Comparison of ENCODE assay signal across 29 cellular contexts in genomic region chr3:34783881-34784280, GRCh38.
DNase-seq lines count a peak whose midpoint lies in the region; ATAC-seq, FAIRE-seq and TF ChIP-seq lines count a peak whose summit lies in the region.
"Had no signal": no experiment of that assay in that cellular context is flagged by ENCODE, and none has a peak within 500 bp of the region (broad histone marks: within the 10 kb centered on the region; RNA-seq: fewer than 3 reads in every experiment).

No MANE protein-coding gene starts in this region.

- DNase-seq in CD14-positive monocyte (ENCODE audit: low spot score) (no peak), MV-4-11 (lab: John Stamatoyannopoulos, UW) (peak; percentile 19), astrocyte (ENCODE audit: low read depth) (peak; percentile 6), glutamatergic neuron (no peak), NCI-H345 treated with DMSO at 0.1 percent for 48 hours (lab: John Stamatoyannopoulos, UW; ENCODE audit: unreplicated experiment) (no peak)
- no peak for DNase-seq in CD4-positive, alpha-beta memory T cell
- DNase-seq: activated CD4-positive, alpha-beta T cell treated with anti-CD3 and anti-CD28 coated beads, Interleukin-2, amount 50 U/mL, for 1 hour; activated naive CD4-positive, alpha-beta T cell treated with anti-CD3 and anti-CD28 coated beads, Interleukin-2, amount 50 U/mL, for 16 hours; BE2C; caudate nucleus; COR-L47; dermis blood vessel endothelial cell; DMS53; esophagus squamous epithelium; hypothalamus; immature natural killer cell; NCI-H1105 treated with DMSO at 0.1 percent for 48 hours; NCI-H1930; NCI-H524 treated with DMSO at 0.1 percent for 48 hours; NK-92 treated with Interleukin-12 subunit alpha and Interleukin-12 subunit beta, amount 100 ng/mL, for 24 hours; SK-N-SH; spleen; upper lobe of left lung had no signal

- H3K27ac Mint-ChIP-seq in CD14-positive monocyte (peak overlapping the region; percentile 11 to 72 (median 60)), astrocyte (ENCODE audit: unreplicated experiment) (peak overlapping the region; percentile 82), glutamatergic neuron (ENCODE audit: unreplicated experiment) (peak overlapping the region; percentile 59)
- no peak overlapping the region for H3K27ac Mint-ChIP-seq in CD4-positive, alpha-beta memory T cell
- H3K27ac Mint-ChIP-seq: immature natural killer cell, memory B cell had no signal

- H3K36me3 Mint-ChIP-seq in CD14-positive monocyte (no peaks in the 10 kb centered on the region), astrocyte (ENCODE audit: low read depth, unreplicated experiment) (no peaks in the 10 kb centered on the region), glutamatergic neuron (ENCODE audit: unreplicated experiment) (no peaks in the 10 kb centered on the region)
- H3K36me3 Mint-ChIP-seq in CD4-positive, alpha-beta memory T cell = no peaks in the 10 kb centered on the region
- H3K36me3 Mint-ChIP-seq: immature natural killer cell, memory B cell had no signal

- peak overlapping the region in 1 of 2 donors; percentile 62 for H3K4me3 Mint-ChIP-seq in CD14-positive monocyte
- no peak overlapping the region for H3K4me3 Mint-ChIP-seq in astrocyte (ENCODE audit: unreplicated experiment)
- H3K4me3 Mint-ChIP-seq in glutamatergic neuron (ENCODE audit: unreplicated experiment) = no peak overlapping the region
- H3K4me3 Mint-ChIP-seq in CD4-positive, alpha-beta memory T cell = no peak overlapping the region
- H3K4me3 Mint-ChIP-seq: immature natural killer cell, memory B cell had no signal

- ATAC-seq in HG02885 (IDR thresholded peaks at IDR 0.05; ENCODE audit: poor library complexity, unreplicated experiment) = no peak
- no peak for ATAC-seq in HG03378 (IDR thresholded peaks at IDR 0.05; ENCODE audit: unreplicated experiment)
- ATAC-seq: gastroesophageal sphincter had no signal

- H3K9me3 Mint-ChIP-seq in CD14-positive monocyte (peaks cover 0 to 11% (median 6%) of the 10 kb centered on the region in 7 donors), astrocyte (ENCODE audit: unreplicated experiment) (no peaks in the 10 kb centered on the region), glutamatergic neuron (ENCODE audit: unreplicated experiment) (peaks cover 2% of the 10 kb centered on the region)
- peaks cover 0 to 9% (median 2%) of the 10 kb centered on the region in 8 donors for H3K9me3 Mint-ChIP-seq in CD4-positive, alpha-beta memory T cell
- H3K9me3 Mint-ChIP-seq: memory B cell had no signal

- POLR2A ChIA-PET in CD4-positive, alpha-beta memory T cell (lab: Charles Lee; ENCODE audit: partially characterized antibody) = no interaction called here

- H3K27me3 ChIP-seq in astrocyte (ENCODE audit: insufficient read depth, low read length) = no peaks in the 10 kb centered on the region
- no peaks in the 10 kb centered on the region for H3K27me3 ChIP-seq in CD4-positive, alpha-beta memory T cell (ENCODE audit: insufficient read depth, low read length)
- H3K27me3 ChIP-seq: BE2C, esophagus squamous epithelium, gastroesophageal sphincter, spleen, upper lobe of left lung had no signal

- H3K9ac ChIP-seq in astrocyte (ENCODE audit: low read length) = no peak overlapping the region
- H3K9ac ChIP-seq: parathyroid adenoma, SK-N-SH had no signal

- H3K36me3 ChIP-seq in astrocyte (ENCODE audit: insufficient read depth, low read length) = no peaks in the 10 kb centered on the region
- H3K36me3 ChIP-seq in CD4-positive, alpha-beta memory T cell (ENCODE audit: insufficient read depth, low read length) = no peaks in the 10 kb centered on the region
- H3K36me3 ChIP-seq: BE2C, esophagus squamous epithelium, gastroesophageal sphincter, spleen, upper lobe of left lung had no signal

- H3K27me3 Mint-ChIP-seq in CD14-positive monocyte (ENCODE audit: low read depth in 3 of 3) = peaks cover 0 to 2% (median 1%) of the 10 kb centered on the region in 3 donors
- H3K27me3 Mint-ChIP-seq in astrocyte (ENCODE audit: low read depth, unreplicated experiment) = no peaks in the 10 kb centered on the region
- no peaks in the 10 kb centered on the region for H3K27me3 Mint-ChIP-seq in glutamatergic neuron (ENCODE audit: unreplicated experiment)
- no peaks in the 10 kb centered on the region for H3K27me3 Mint-ChIP-seq in CD4-positive, alpha-beta memory T cell
- H3K27me3 Mint-ChIP-seq: memory B cell had no signal

- H3K4me1 ChIP-seq in astrocyte (ENCODE audit: insufficient read depth, low read length) = no peaks in the 10 kb centered on the region
- no peaks in the 10 kb centered on the region for H3K4me1 ChIP-seq in CD4-positive, alpha-beta memory T cell (ENCODE audit: insufficient read depth, low read length)
- H3K4me1 ChIP-seq: BE2C, esophagus squamous epithelium, gastroesophageal sphincter, parathyroid adenoma, spleen had no signal

- FAIRE-seq in astrocyte (lab: Jason Lieb, UNC) = no peak
- FAIRE-seq: G401.6 had no signal

- H4K20me1 ChIP-seq in astrocyte (ENCODE audit: insufficient read depth, low read length) = no peaks in the 10 kb centered on the region

- no peak overlapping the region for H3K27ac ChIP-seq in astrocyte (ENCODE audit: low read depth, low read length)
- H3K27ac ChIP-seq in CD4-positive, alpha-beta memory T cell (ENCODE audit: low read depth, low read length) = no peak overlapping the region
- H3K27ac ChIP-seq: esophagus squamous epithelium, gastroesophageal sphincter, parathyroid adenoma, spleen, upper lobe of left lung had no signal

- TF ChIP-seq CTCF in CD14-positive monocyte (IDR thresholded peaks at IDR 0.05) = no peak
- no peak for TF ChIP-seq CTCF in astrocyte (IDR thresholded peaks at IDR 0.05; ENCODE audit: insufficient read depth, low read depth, low read length)
- no peak for TF ChIP-seq CTCF in glutamatergic neuron (IDR thresholded peaks at IDR 0.05; ENCODE audit: partially characterized antibody, unreplicated experiment)

- intact Hi-C loops in CD14-positive monocyte (cut with micrococcal nuclease) = no loop called here
- intact Hi-C loops in CD4-positive, alpha-beta memory T cell (cut with micrococcal nuclease) = no loop called here

- H3K4me2 ChIP-seq in astrocyte (ENCODE audit: low read length) = no peak overlapping the region
- H3K4me2 ChIP-seq: SK-N-SH had no signal

- H3K9me3 ChIP-seq in astrocyte (ENCODE audit: insufficient read depth, low read depth, low read length) = no peaks in the 10 kb centered on the region
- H3K9me3 ChIP-seq in CD4-positive, alpha-beta memory T cell (ENCODE audit: control insufficient read depth in 1 of 2, low read length in 2 of 2) = no peaks in the 10 kb centered on the region
- H3K9me3 ChIP-seq: BE2C, esophagus squamous epithelium, gastroesophageal sphincter, SK-N-SH, spleen, upper lobe of left lung had no signal

- no peak overlapping the region for H3K4me3 ChIP-seq in astrocyte (ENCODE audit: insufficient read depth, low read depth, low read length)
- H3K4me3 ChIP-seq in CD4-positive, alpha-beta memory T cell (ENCODE audit: low read length in 2 of 2) = no peak overlapping the region
- H3K4me3 ChIP-seq: esophagus squamous epithelium, gastroesophageal sphincter, spleen, upper lobe of left lung had no signal

- no peak overlapping the region for H2AFZ ChIP-seq in astrocyte (ENCODE audit: low read depth, low read length)
- H2AFZ ChIP-seq: parathyroid adenoma had no signal

- no peaks in the 10 kb centered on the region for H3K79me2 ChIP-seq in astrocyte (ENCODE audit: insufficient read depth, low read length)
- H3K79me2 ChIP-seq: parathyroid adenoma had no signal

- peaks cover 39% of the 10 kb centered on the region for H3K4me1 Mint-ChIP-seq in CD14-positive monocyte
- peaks cover 32% of the 10 kb centered on the region for H3K4me1 Mint-ChIP-seq in astrocyte (ENCODE audit: low read depth, unreplicated experiment)
- H3K4me1 Mint-ChIP-seq in glutamatergic neuron (ENCODE audit: low read depth, unreplicated experiment) = peaks cover 24% of the 10 kb centered on the region
- no peaks in the 10 kb centered on the region for H3K4me1 Mint-ChIP-seq in CD4-positive, alpha-beta memory T cell
- H3K4me1 Mint-ChIP-seq: immature natural killer cell, memory B cell had no signal

- CTCF ChIA-PET in CD4-positive, alpha-beta memory T cell (lab: Charles Lee; ENCODE audit: partially characterized antibody) = no interaction called here

Comparison
In these comparisons a context has a peak if more than half of its experiments do, and no peak if none do; other contexts are left out.
1. DNase-seq: peak in MV-4-11 (single experiment) and astrocyte (single experiment); none in CD14-positive monocyte (single experiment), glutamatergic neuron (single experiment), NCI-H345 treated with DMSO at 0.1 percent for 48 hours (single experiment) and CD4-positive, alpha-beta memory T cell (0 of 5).
2. H3K27ac Mint-ChIP-seq: peak in CD14-positive monocyte (7 of 7), astrocyte (single experiment) and glutamatergic neuron (single experiment); none in CD4-positive, alpha-beta memory T cell (0 of 7).